9 cellular contexts compared by ENCODE assay signal in genomic region chr16:87581867-87582220, GRCh38. TPM values are rescaled to one million over a fixed set of nuclear protein-coding genes. Genes with fewer than 3 reads are reported as not detected.
DNase-seq lines count a peak whose midpoint lies in the region; ATAC-seq and TF ChIP-seq lines count a peak whose summit lies in the region.
"Had no signal": no experiment of that assay in that cellular context is flagged by ENCODE, and none has a peak within 500 bp of the region (broad histone marks: within the 10 kb centered on the region; RNA-seq: fewer than 3 reads in every experiment).

No MANE protein-coding gene starts in this region.

- no peak for TF ChIP-seq EP300 in gastroesophageal sphincter (IDR thresholded peaks at IDR 0.05)

- H3K4me1 ChIP-seq in gastroesophageal sphincter: peaks cover 0 to 35% (median 13%) of the 10 kb centered on the region in 3 donors
- no peaks in the 10 kb centered on the region for H3K4me1 ChIP-seq in prostate gland (replicated peaks)

- intact Hi-C loops in prostate gland (cut with DNase I): no loop called here

- DNase-seq in ELF-1 (ENCODE audit: low read depth, low spot score) (peak; percentile 59), SW480 (ENCODE audit: low spot score) (peak; percentile 65), prostate gland (ENCODE audit: low spot score) (peak; percentile 12), NCI-H2227 (lab: John Stamatoyannopoulos, UW; ENCODE audit: unreplicated experiment) (no peak)
- DNase-seq: NCI-H2227 treated with DMSO at 0.1 percent for 48 hours had no signal

- TF ChIP-seq CTCF in gastroesophageal sphincter (IDR thresholded peaks at IDR 0.05) (no peak), prostate gland (IDR thresholded peaks at IDR 0.05) (no peak)

- H3K27me3 ChIP-seq in gastroesophageal sphincter: peaks cover 25% of the 10 kb centered on the region
- peaks cover 11% of the 10 kb centered on the region for H3K27me3 ChIP-seq in prostate gland (replicated peaks; ENCODE audit: insufficient read depth)

- H3K27ac ChIP-seq in gastroesophageal sphincter (peak overlapping the region; percentile 66 to 90 (median 88)), prostate gland (peak overlapping the region; percentile 79 to 81)

- H3K9me3 ChIP-seq in gastroesophageal sphincter (no peaks in the 10 kb centered on the region), prostate gland (no peaks in the 10 kb centered on the region)

- 0 to 11% methylated on average over 1 to 5 of the region's 5 CpGs for WGBS in gastroesophageal sphincter (ENCODE audit: low coverage in 1 of 2), 2 donors
- 52% methylated on average over 5 of the region's 5 CpGs for WGBS in prostate gland

- ATAC-seq in gastroesophageal sphincter: peak; percentile 95
- ATAC-seq in HG02938 (IDR thresholded peaks at IDR 0.05; ENCODE audit: unreplicated experiment): no peak
- no peak for ATAC-seq in GM21390 (IDR thresholded peaks at IDR 0.05; ENCODE audit: unreplicated experiment)
- no peak for ATAC-seq in GM18517 (IDR thresholded peaks at IDR 0.05; ENCODE audit: unreplicated experiment)

- H3K4me3 ChIP-seq in gastroesophageal sphincter (peak overlapping the region in 1 of 2 donors; percentile 32), prostate gland (no peak overlapping the region)

- no peak for TF ChIP-seq POLR2A in gastroesophageal sphincter (IDR thresholded peaks at IDR 0.05)
- no peak for TF ChIP-seq POLR2A in prostate gland (IDR thresholded peaks at IDR 0.05)

- H3K36me3 ChIP-seq in gastroesophageal sphincter: no peaks in the 10 kb centered on the region
- H3K36me3 ChIP-seq in prostate gland: no peaks in the 10 kb centered on the region

RNA-seq across cellular contexts. Expression of gene JPH3, which starts 20.5 kb away (rescaled TPM):
- 1 to 10 TPM in 3 of 4 donors, under 1 TPM in 1; 0.72 to 4.4 (median 1.1) TPM for total RNA-seq in gastroesophageal sphincter
- total RNA-seq in prostate gland: 1 to 10 TPM; 1.0 to 6.1 TPM
